1 cellular context compared by ENCODE assay signal in genomic region chr13:31499274-31499673, GRCh38.
TF ChIP-seq lines count a peak whose summit lies in the region.

No MANE protein-coding gene starts in this region.

TF ChIP-seq in HEK293, 187 proteins besides CTCF, POLR2A, EP300 and RAD21 (continued from another document):
- TF ChIP-seq SETDB1 (IDR thresholded peaks at IDR 0.05; ENCODE audit: insufficient read length, low read length): peak; percentile 68
- TF ChIP-seq TRIM28 (IDR thresholded peaks at IDR 0.05; ENCODE audit: borderline replicate concordance, low read length): no peak
